8 cellular contexts compared by ENCODE assay signal in the genomic region with DNA sequence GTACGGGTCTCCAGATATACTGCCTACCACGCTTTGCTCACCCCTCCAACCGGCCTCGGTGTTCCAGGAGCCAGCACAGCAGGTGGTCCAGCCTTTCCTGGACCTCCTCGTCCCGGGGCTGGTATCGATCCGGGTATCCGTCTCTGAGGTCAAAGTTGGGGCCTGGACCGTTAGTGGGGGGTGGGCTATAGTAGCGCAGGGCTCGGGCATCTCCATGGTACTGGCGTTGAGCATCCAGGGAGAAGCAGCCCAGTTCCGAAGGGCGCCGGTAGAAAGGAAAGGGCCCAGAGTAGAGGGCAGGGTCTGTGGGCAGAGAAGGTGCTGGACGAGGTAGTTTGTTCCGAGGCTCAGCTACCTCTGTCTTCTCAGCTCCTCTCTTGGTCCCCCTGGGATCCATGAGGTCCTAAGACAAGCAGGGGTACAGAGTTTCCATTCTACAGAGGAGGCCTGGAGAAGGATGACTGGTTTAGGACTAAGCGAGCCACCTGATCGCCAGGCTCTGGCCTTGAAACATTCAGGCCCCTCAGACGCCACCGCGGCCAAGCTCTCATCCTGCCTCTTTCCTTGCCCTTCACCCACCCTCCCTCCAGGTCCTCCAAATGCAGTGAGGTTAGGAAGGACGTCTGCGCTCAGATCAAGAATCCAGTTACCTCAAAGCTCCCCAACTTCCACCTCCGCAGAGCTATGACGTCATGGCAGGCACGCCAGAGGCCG. TPM values are rescaled to one million over a fixed set of nuclear protein-coding genes. Genes with fewer than 3 reads are reported as not detected.
DNase-seq lines count a peak whose midpoint lies in the region; ATAC-seq lines count a peak whose summit lies in the region.

No MANE protein-coding gene starts in this region.

- H3K27me3 ChIP-seq in iPS-20b (ENCODE audit: insufficient read depth, low read length): no peaks in the 10 kb centered on the region

- peak overlapping the region; percentile 58 for H3K27ac ChIP-seq in iPS-20b (ENCODE audit: low read length)

- peak overlapping the region; percentile 83 for H3K9ac ChIP-seq in iPS-20b (ENCODE audit: low read depth, low read length)

- peaks cover 80% of the 10 kb centered on the region for H3K36me3 Mint-ChIP-seq in activated T-cell treated with anti-CD3 and anti-CD28 coated beads, Interleukin-2, amount 50 U/mL, for 24 hours (ENCODE audit: low read depth)
- H3K36me3 Mint-ChIP-seq in activated naive CD8-positive, alpha-beta T cell treated with anti-CD3 and anti-CD28 coated beads for 36 hours: peaks cover 16% of the 10 kb centered on the region

- ATAC-seq in stimulated activated naive CD8-positive, alpha-beta T cell treated with anti-CD3 and anti-CD28 coated beads, Interleukin-15, amount 100 ng/mL, for 72 hours: peak; percentile 16
- ATAC-seq in GM19035 (IDR thresholded peaks at IDR 0.05; ENCODE audit: unreplicated experiment): no peak
- ATAC-seq in HG03159 (IDR thresholded peaks at IDR 0.05; ENCODE audit: unreplicated experiment): no peak

- peaks cover 41% of the 10 kb centered on the region for H3K36me3 ChIP-seq in iPS-20b (ENCODE audit: insufficient read depth, low read depth, low read length)

- H3K4me1 ChIP-seq in iPS-20b (ENCODE audit: insufficient read depth, low read length): no peaks in the 10 kb centered on the region; the same call in 1 of the 2 replicates

- DNase-seq in activated T-cell treated with anti-CD3 and anti-CD28 coated beads, Interleukin-2, amount 50 U/mL, for 24 hours: no peak
- no peak for DNase-seq in activated T-cell treated with anti-CD3 and anti-CD28 coated beads, Interleukin-2, amount 50 U/mL, for 1 hour
- no peak for DNase-seq in activated naive CD8-positive, alpha-beta T cell treated with anti-CD3 and anti-CD28 coated beads for 36 hours
- no peak for DNase-seq in stimulated activated naive CD8-positive, alpha-beta T cell treated with anti-CD3 and anti-CD28 coated beads, Interleukin-15, amount 100 ng/mL, for 72 hours
- DNase-seq in COLO829 (ENCODE audit: low spot score): no peak

- H3K4me1 Mint-ChIP-seq in activated T-cell treated with anti-CD3 and anti-CD28 coated beads, Interleukin-2, amount 50 U/mL, for 24 hours (ENCODE audit: low read depth): peaks cover 50% of the 10 kb centered on the region
- H3K4me1 Mint-ChIP-seq in activated naive CD8-positive, alpha-beta T cell treated with anti-CD3 and anti-CD28 coated beads for 36 hours: peaks cover 37% of the 10 kb centered on the region
- peaks cover 58% of the 10 kb centered on the region for H3K4me1 Mint-ChIP-seq in stimulated activated naive CD8-positive, alpha-beta T cell treated with anti-CD3 and anti-CD28 coated beads, Interleukin-15, amount 100 ng/mL, for 72 hours

- H3K27me3 Mint-ChIP-seq in activated T-cell treated with anti-CD3 and anti-CD28 coated beads, Interleukin-2, amount 50 U/mL, for 24 hours: no peaks in the 10 kb centered on the region
- no peaks in the 10 kb centered on the region for H3K27me3 Mint-ChIP-seq in activated naive CD8-positive, alpha-beta T cell treated with anti-CD3 and anti-CD28 coated beads for 36 hours
- H3K27me3 Mint-ChIP-seq in stimulated activated naive CD8-positive, alpha-beta T cell treated with anti-CD3 and anti-CD28 coated beads, Interleukin-15, amount 100 ng/mL, for 72 hours: no peaks in the 10 kb centered on the region

- H3K4me3 Mint-ChIP-seq in activated T-cell treated with anti-CD3 and anti-CD28 coated beads, Interleukin-2, amount 50 U/mL, for 24 hours: peak overlapping the region; percentile 96
- peak overlapping the region; percentile 96 for H3K4me3 Mint-ChIP-seq in activated naive CD8-positive, alpha-beta T cell treated with anti-CD3 and anti-CD28 coated beads for 36 hours
- peak overlapping the region; percentile 78 to 87 for H3K4me3 Mint-ChIP-seq in stimulated activated naive CD8-positive, alpha-beta T cell treated with anti-CD3 and anti-CD28 coated beads, Interleukin-15, amount 100 ng/mL, for 72 hours

- no peaks in the 10 kb centered on the region for H3K9me3 ChIP-seq in iPS-20b (ENCODE audit: insufficient read depth, low read depth, low read length)

- no peaks in the 10 kb centered on the region for H3K9me3 Mint-ChIP-seq in activated T-cell treated with anti-CD3 and anti-CD28 coated beads, Interleukin-2, amount 50 U/mL, for 24 hours
- no peaks in the 10 kb centered on the region for H3K9me3 Mint-ChIP-seq in activated naive CD8-positive, alpha-beta T cell treated with anti-CD3 and anti-CD28 coated beads for 36 hours
- no peaks in the 10 kb centered on the region for H3K9me3 Mint-ChIP-seq in stimulated activated naive CD8-positive, alpha-beta T cell treated with anti-CD3 and anti-CD28 coated beads, Interleukin-15, amount 100 ng/mL, for 72 hours

- peak overlapping the region; percentile 81 for H3K4me3 ChIP-seq in iPS-20b (ENCODE audit: low read length)

- peak overlapping the region; percentile 100 for H3K27ac Mint-ChIP-seq in activated T-cell treated with anti-CD3 and anti-CD28 coated beads, Interleukin-2, amount 50 U/mL, for 24 hours
- H3K27ac Mint-ChIP-seq in activated naive CD8-positive, alpha-beta T cell treated with anti-CD3 and anti-CD28 coated beads for 36 hours: peak overlapping the region; percentile 100
- peak overlapping the region; percentile 100 for H3K27ac Mint-ChIP-seq in stimulated activated naive CD8-positive, alpha-beta T cell treated with anti-CD3 and anti-CD28 coated beads, Interleukin-15, amount 100 ng/mL, for 72 hours

RNA-seq across cellular contexts. Expression of gene DXO, which starts 0.5 kb away (rescaled TPM):
- total RNA-seq in activated naive CD8-positive, alpha-beta T cell treated with anti-CD3 and anti-CD28 coated beads for 36 hours: 10 to 100 TPM; 15.6 to 16.3 TPM

RNA-seq across cellular contexts. Expression of gene C4A, which starts 10.4 kb away (rescaled TPM):
- 1 to 10 TPM; 2.2 to 3.2 TPM for total RNA-seq in activated naive CD8-positive, alpha-beta T cell treated with anti-CD3 and anti-CD28 coated beads for 36 hours

RNA-seq across cellular contexts. Expression of gene SKIC2, which starts 12.5 kb away (rescaled TPM):
- 10 to 100 TPM; 84.6 to 90.9 TPM for total RNA-seq in activated naive CD8-positive, alpha-beta T cell treated with anti-CD3 and anti-CD28 coated beads for 36 hours

RNA-seq across cellular contexts. Expression of gene NELFE, which starts 12.7 kb away (rescaled TPM):
- 10 to 100 TPM; 73.8 to 75.5 TPM for total RNA-seq in activated naive CD8-positive, alpha-beta T cell treated with anti-CD3 and anti-CD28 coated beads for 36 hours

RNA-seq across cellular contexts. Expression of gene CFB, which starts 25.5 kb away (rescaled TPM):
- total RNA-seq in activated naive CD8-positive, alpha-beta T cell treated with anti-CD3 and anti-CD28 coated beads for 36 hours: under 1 TPM; 0.52 to 0.82 TPM
